ENCODE assay signal across 15 cellular contexts in genomic region chr2:231000211-231000904, GRCh38. TPM values are rescaled to one million over a fixed set of nuclear protein-coding genes. Genes with fewer than 3 reads are reported as not detected.
A peak's percentile ranks its signal among the peaks of the same experiment; 100 is the strongest.
DNase-seq lines count a peak whose midpoint lies in the region; ATAC-seq and TF ChIP-seq lines count a peak whose summit lies in the region.
"Had no signal": no experiment of that assay in that cellular context is flagged by ENCODE, and none has a peak within 500 bp of the region (broad histone marks: within the 10 kb centered on the region; RNA-seq: fewer than 3 reads in every experiment).

No MANE protein-coding gene starts in this region.

- H3K27me3 ChIP-seq in Panc1 (ENCODE audit: control insufficient read depth, insufficient read depth, low read length) (peaks cover 9% of the 10 kb centered on the region), stomach (peaks cover 0 to 50% (median 11%) of the 10 kb centered on the region in 3 donors)

- H3K9me3 Mint-ChIP-seq in activated T-helper 17 cell treated with anti-CD3 and anti-CD28 coated beads, Interleukin-2, amount 50 U/mL, for 72 hours: peaks cover 5% of the 10 kb centered on the region

- peaks cover 27% of the 10 kb centered on the region for H3K27me3 Mint-ChIP-seq in activated T-helper 17 cell treated with anti-CD3 and anti-CD28 coated beads, Interleukin-2, amount 50 U/mL, for 72 hours

- TF ChIP-seq CTCF in Panc1 (IDR thresholded peaks at IDR 0.05) (no peak; the same call in 1 of the 2 replicates), stomach (IDR thresholded peaks at IDR 0.05) (peak in 2 of 7 experiments; percentile 15 to 21)

- in situ Hi-C loops in Panc1 (cut with HindIII; ENCODE audit: low pct_unique_long_range_greater_than_20kb, low sequenced_read_pairs): no loop called here

- no peak for TF ChIP-seq POLR2A in stomach (IDR thresholded peaks at IDR 0.05)

- H3K4me3 ChIP-seq in Panc1 (ENCODE audit: low read depth in 2 of 2, low read length in 2 of 2): no peak overlapping the region
- H3K4me3 ChIP-seq in stomach: no peak overlapping the region
- H3K4me3 ChIP-seq: upper lobe of left lung had no signal

- peak; percentile 68 for ATAC-seq in Panc1
- ATAC-seq in activated T-helper 17 cell treated with anti-CD3 and anti-CD28 coated beads, Interleukin-2, amount 50 U/mL, for 72 hours (replicated peaks): no peak
- ATAC-seq: T-cell had no signal

- CTCF ChIA-PET in Panc1 (lab: Charles Lee): no interaction called here

- no peaks in the 10 kb centered on the region for H3K36me3 ChIP-seq in Panc1 (ENCODE audit: control insufficient read depth, insufficient read depth, low read length)
- H3K36me3 ChIP-seq in stomach: no peaks in the 10 kb centered on the region
- H3K36me3 ChIP-seq: upper lobe of left lung had no signal

- H3K4me1 Mint-ChIP-seq in activated T-helper 17 cell treated with anti-CD3 and anti-CD28 coated beads, Interleukin-2, amount 50 U/mL, for 72 hours: no peaks in the 10 kb centered on the region
- H3K4me1 Mint-ChIP-seq: T-cell had no signal

- H3K27ac ChIP-seq in Panc1 (ENCODE audit: low read length) (no peak overlapping the region), stomach (no peak overlapping the region)
- H3K27ac ChIP-seq: KMS-11, upper lobe of left lung had no signal

- no peak for TF ChIP-seq EP300 in stomach (IDR thresholded peaks at IDR 0.05)

- H3K9me3 ChIP-seq in Panc1 (ENCODE audit: control insufficient read depth, insufficient read depth, low read depth, low read length) (no peaks in the 10 kb centered on the region), stomach (no peaks in the 10 kb centered on the region)
- H3K9me3 ChIP-seq: upper lobe of left lung had no signal

- no peaks in the 10 kb centered on the region for H3K36me3 Mint-ChIP-seq in activated T-helper 17 cell treated with anti-CD3 and anti-CD28 coated beads, Interleukin-2, amount 50 U/mL, for 72 hours (ENCODE audit: low read depth)
- H3K36me3 Mint-ChIP-seq: T-cell had no signal

- H3K4me1 ChIP-seq in Panc1 (ENCODE audit: control insufficient read depth, insufficient read depth, low read length): no peaks in the 10 kb centered on the region
- peaks cover 0 to 4% (median 0%) of the 10 kb centered on the region in 4 donors for H3K4me1 ChIP-seq in stomach
- H3K4me1 ChIP-seq: upper lobe of left lung had no signal

- no TSS peak for BruUV-seq in Panc1 (replicated peaks; lab: Mats Ljungman, UMichigan)

- peak; percentile 44 for DNase-seq in NCI-H748 (lab: John Stamatoyannopoulos, UW; ENCODE audit: unreplicated experiment)
- no peak for DNase-seq in NCI-H748 treated with DMSO at 0.1 percent for 48 hours (lab: John Stamatoyannopoulos, UW)
- no peak for DNase-seq in Panc1 (ENCODE audit: low read depth, low spot score)
- peak; percentile 14 for DNase-seq in iPS DF 4.7 (ENCODE audit: extremely low read depth, low spot score)
- peak; percentile 52 for DNase-seq in stomach
- DNase-seq in NCI-H1105 (lab: John Stamatoyannopoulos, UW): no peak
- DNase-seq in activated CD8-positive, alpha-beta memory T cell treated with anti-CD3 and anti-CD28 coated beads, Interleukin-2, amount 50 U/mL, for 48 hours: no peak
- DNase-seq: activated T-cell treated with anti-CD3 and anti-CD28 coated beads, Interleukin-2, amount 50 U/mL, for 24 hours; NCI-H187; OCI-M1; stimulated activated CD8-positive, alpha-beta memory T cell treated with anti-CD3 and anti-CD28 coated beads, Interleukin-4, amount 100 ng/mL, for 48 hours; T-cell had no signal

- H3K27ac Mint-ChIP-seq in activated T-helper 17 cell treated with anti-CD3 and anti-CD28 coated beads, Interleukin-2, amount 50 U/mL, for 72 hours: no peak overlapping the region
- H3K27ac Mint-ChIP-seq: activated T-cell treated with anti-CD3 and anti-CD28 coated beads, Interleukin-2, amount 50 U/mL, for 24 hours; T-cell had no signal

- no peak overlapping the region for H3K4me3 Mint-ChIP-seq in activated T-helper 17 cell treated with anti-CD3 and anti-CD28 coated beads, Interleukin-2, amount 50 U/mL, for 72 hours
- H3K4me3 Mint-ChIP-seq: activated T-cell treated with anti-CD3 and anti-CD28 coated beads, Interleukin-2, amount 50 U/mL, for 24 hours; T-cell had no signal

- 20 to 51% (median 25%) methylated on average over 24 of the region's 24 CpGs for WGBS in stomach, 5 donors

- POLR2A ChIA-PET in Panc1 (lab: Charles Lee): no interaction called here

- intact Hi-C loops in Panc1 (cut with micrococcal nuclease; ENCODE audit: unreplicated experiment) (no loop called here), stomach (cut with DNase I; ENCODE audit: low total_unique reads) (no loop called here)

RNA-seq across cellular contexts. Expression of gene SPATA3, which starts 4.4 kb away (rescaled TPM):
- not detected for total RNA-seq in Panc1 (2021; ENCODE audit: unreplicated experiment)
- polyA plus RNA-seq in Panc1 (2012; ENCODE audit: insufficient read length): not detected
- not detected for total RNA-seq in stomach
- polyA plus RNA-seq in stomach: not detected
- total RNA-seq in activated T-helper 17 cell treated with anti-CD3 and anti-CD28 coated beads, Interleukin-2, amount 50 U/mL, for 72 hours: 1 to 10 TPM; 2.2 to 2.5 TPM
- total RNA-seq: T-cell, upper lobe of left lung had no signal

RNA-seq across cellular contexts. Expression of gene C2orf72, which starts 37.0 kb away (rescaled TPM):
- total RNA-seq in Panc1 (2021; ENCODE audit: unreplicated experiment): 3.2 TPM
- 2.2 TPM for polyA plus RNA-seq in Panc1 (2012; ENCODE audit: insufficient read length)
- total RNA-seq in stomach: 10 to 100 TPM in 1 of 5 donors, 1 to 10 TPM in 3, not detected in 1; 4.0 to 41.4 (median 7.2) TPM
- polyA plus RNA-seq in stomach: 1 to 10 TPM; 3.3 to 7.6 (median 7.3) TPM
- 1 to 10 TPM in 1 of 2 donors, under 1 TPM in 1; 0.48 to 3.3 TPM for total RNA-seq in activated T-helper 17 cell treated with anti-CD3 and anti-CD28 coated beads, Interleukin-2, amount 50 U/mL, for 72 hours

RNA-seq across cellular contexts. Expression of gene PSMD1, which starts 56.3 kb away (rescaled TPM):
- total RNA-seq in Panc1 (2021; ENCODE audit: unreplicated experiment): 146 TPM
- polyA plus RNA-seq in Panc1 (2012; ENCODE audit: insufficient read length): 73.0 TPM
- total RNA-seq in stomach: 10 to 100 TPM; 34.6 to 96.4 (median 43.8) TPM
- 10 to 100 TPM; 31.9 to 50.7 (median 47.4) TPM for polyA plus RNA-seq in stomach
- total RNA-seq in activated T-helper 17 cell treated with anti-CD3 and anti-CD28 coated beads, Interleukin-2, amount 50 U/mL, for 72 hours: 100 to 1,000 TPM in 1 of 2 donors, 10 to 100 TPM in 1; 70.2 to 154 TPM

Comparison
In these comparisons a context has a peak if more than half of its experiments do, and no peak if none do; other contexts are left out.
1. DNase-seq: peak in NCI-H748 (single experiment), iPS DF 4.7 (single experiment) and stomach (single experiment); none in NCI-H748 treated with DMSO at 0.1 percent for 48 hours (single experiment), Panc1 (single experiment), NCI-H1105 (single experiment) and activated CD8-positive, alpha-beta memory T cell treated with anti-CD3 and anti-CD28 coated beads, Interleukin-2, amount 50 U/mL, for 48 hours (single experiment).